Comparison of ENCODE assay signal across 9 cellular contexts in the genomic region with DNA sequence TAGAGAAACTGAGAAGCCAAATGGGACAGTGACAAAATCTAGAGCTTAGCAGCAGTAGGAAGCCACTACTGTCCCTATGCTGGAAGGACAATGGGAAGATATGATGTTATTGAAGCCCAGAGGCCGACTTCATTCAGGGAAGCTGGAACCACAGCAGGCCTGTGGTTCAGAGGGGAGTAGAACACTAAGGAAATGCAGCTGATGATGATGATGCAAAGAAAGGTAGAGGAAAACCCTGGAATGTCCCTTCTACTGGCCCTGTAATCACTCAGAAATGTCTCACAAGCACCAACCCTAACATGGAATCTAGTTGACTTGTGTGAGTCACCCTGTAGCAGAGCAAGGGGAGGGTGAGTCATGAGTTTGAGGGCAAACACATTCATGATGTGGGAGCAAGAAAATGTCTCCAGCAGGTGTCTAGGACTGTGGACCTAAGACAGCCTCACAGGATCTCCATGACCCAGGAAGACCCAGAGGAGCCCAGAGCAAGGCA. TPM values are rescaled to one million over a fixed set of nuclear protein-coding genes. Genes with fewer than 3 reads are reported as not detected.
DNase-seq lines count a peak whose midpoint lies in the region; ATAC-seq and TF ChIP-seq lines count a peak whose summit lies in the region.
"Had no signal": no experiment of that assay in that cellular context is flagged by ENCODE, and none has a peak within 500 bp of the region (broad histone marks: within the 10 kb centered on the region; RNA-seq: fewer than 3 reads in every experiment).

No MANE protein-coding gene starts in this region.

- WGBS in GM23248 (ENCODE audit: low coverage in 1 of 2, low lambda C conversion rate in 2 of 2, missing lambda C conversion rate in 2 of 2), 2 experiments = 0% methylated on average over 1 of the region's 1 CpG
- WGBS in SK-N-SH (ENCODE audit: low lambda C conversion rate) = 14% methylated on average over 1 of the region's 1 CpG

- no peak for TF ChIP-seq RAD21 in SK-N-SH (IDR thresholded peaks at IDR 0.05; ENCODE audit: low read length)

- H3K79me2 ChIP-seq in GM23248 (ENCODE audit: insufficient read depth) = no peaks in the 10 kb centered on the region
- no peaks in the 10 kb centered on the region for H3K79me2 ChIP-seq in SK-N-SH (ENCODE audit: insufficient read depth)

- in situ Hi-C loops in GM23248 (cut with MboI) = no loop called here

- peak; percentile 58 to 100 for TF ChIP-seq EP300 in SK-N-SH (IDR thresholded peaks at IDR 0.05; ENCODE audit: borderline replicate concordance in 1 of 2, low read depth in 1 of 2, low read length in 1 of 2)

- no peak for ATAC-seq in GM21528 (IDR thresholded peaks at IDR 0.05; ENCODE audit: low FRiP score, unreplicated experiment)

- H3K9ac ChIP-seq in GM23248 = no peak overlapping the region
- H3K9ac ChIP-seq in SK-N-SH = peak overlapping the region; percentile 80

- H4K20me1 ChIP-seq in GM23248 (ENCODE audit: insufficient read depth) = no peaks in the 10 kb centered on the region
- H4K20me1 ChIP-seq in SK-N-SH (ENCODE audit: insufficient read depth) = no peaks in the 10 kb centered on the region

- H3K4me3 ChIP-seq in GM23248 = no peak overlapping the region
- H3K4me3 ChIP-seq in SK-N-SH (ENCODE audit: low read depth in 2 of 2, low read length in 1 of 2) = no peak overlapping the region
- no peak overlapping the region for H3K4me3 ChIP-seq in fibroblast of mammary gland (ENCODE audit: control insufficient read depth, low read depth, low read length)
- no peak overlapping the region for H3K4me3 ChIP-seq in right atrium auricular region

- CTCF ChIA-PET in SK-N-SH (lab: Yijun Ruan, JAX) = no interaction called here

- H3K36me3 ChIP-seq in GM23248 (ENCODE audit: low read depth) (no peaks in the 10 kb centered on the region), SK-N-SH (replicated peaks in 1 of 2; ENCODE audit: control insufficient read depth in 1 of 2, insufficient read depth in 2 of 2, low read length in 1 of 2) (no peaks in the 10 kb centered on the region), right atrium auricular region (no peaks in the 10 kb centered on the region)

- H3K27me3 ChIP-seq in GM23248 (replicated peaks; ENCODE audit: insufficient read depth) (no peaks in the 10 kb centered on the region), SK-N-SH (ENCODE audit: insufficient read depth) (no peaks in the 10 kb centered on the region), right atrium auricular region (no peaks in the 10 kb centered on the region)

- DNase-seq in GM23248 = peak; percentile 99
- DNase-seq in SK-N-SH = no peak
- DNase-seq in fibroblast of mammary gland (ENCODE audit: low read depth) = peak; percentile 99
- peak; percentile 6 for DNase-seq in stimulated activated CD4-positive, alpha-beta T cell treated with anti-CD3 and anti-CD28 coated beads, Interleukin-2, amount 100 ng/mL, for 4 hours (ENCODE audit: low read depth)
- DNase-seq in NCI-H524 treated with DMSO at 0.1 percent for 48 hours (lab: John Stamatoyannopoulos, UW) = no peak
- no peak for DNase-seq in posterior cingulate gyrus
- DNase-seq in right atrium auricular region (ENCODE audit: low spot score) = no peak
- DNase-seq: activated B cell treated with CpG ODN at 0.5 μM for 24 hours had no signal

- TF ChIP-seq CTCF in SK-N-SH (IDR thresholded peaks at IDR 0.05) = peak; percentile 35; the same call in 1 of the 2 replicates
- TF ChIP-seq CTCF in fibroblast of mammary gland (conservative IDR thresholded peaks at IDR 0.05; ENCODE audit: control insufficient read depth, insufficient read depth, low read depth, low read length) = peak; percentile 5
- TF ChIP-seq CTCF in right atrium auricular region (IDR thresholded peaks at IDR 0.05) = no peak

- intact Hi-C loops in posterior cingulate gyrus (cut with DNase I) = no loop called here

- POLR2A ChIA-PET in SK-N-SH (lab: Yijun Ruan, JAX) = no interaction called here

- peaks cover 48% of the 10 kb centered on the region for H3K4me1 ChIP-seq in GM23248 (ENCODE audit: insufficient read depth)
- peaks cover 0 to 51% of the 10 kb centered on the region in 2 experiments; a peak in 2 of 4 replicates for H3K4me1 ChIP-seq in SK-N-SH (ENCODE audit: control insufficient read depth in 1 of 2, insufficient read depth in 2 of 2, low read depth in 1 of 2, low read length in 1 of 2)
- H3K4me1 ChIP-seq in right atrium auricular region = no peaks in the 10 kb centered on the region

- H2AFZ ChIP-seq in GM23248 (no peak overlapping the region), SK-N-SH (ENCODE audit: low read depth) (no peak overlapping the region)

- H3K4me2 ChIP-seq in GM23248 (ENCODE audit: unreplicated experiment) (peak overlapping the region; percentile 60), SK-N-SH (peak overlapping the region; percentile 36)

- peaks cover 41% of the 10 kb centered on the region for H3F3A ChIP-seq in GM23248 (ENCODE audit: insufficient read depth)
- H3F3A ChIP-seq in SK-N-SH (replicated peaks; ENCODE audit: insufficient read depth) = peaks cover 51% of the 10 kb centered on the region

- no peaks in the 10 kb centered on the region for H3K9me2 ChIP-seq in GM23248 (ENCODE audit: insufficient read depth)
- H3K9me2 ChIP-seq in SK-N-SH = no peaks in the 10 kb centered on the region

- H3K27ac ChIP-seq in GM23248 = peak overlapping the region; percentile 90
- peak overlapping the region; percentile 64 to 100; a peak in 3 of 4 replicates for H3K27ac ChIP-seq in SK-N-SH (ENCODE audit: low read depth in 2 of 2, low read length in 1 of 2)
- no peak overlapping the region for H3K27ac ChIP-seq in right atrium auricular region

- H3K9me3 ChIP-seq in GM23248 (ENCODE audit: low read depth) (no peaks in the 10 kb centered on the region), SK-N-SH (no peaks in the 10 kb centered on the region), right atrium auricular region (no peaks in the 10 kb centered on the region)

TF ChIP-seq in SK-N-SH, 30 proteins besides CTCF, POLR2A, EP300 and RAD21 (continues in another document):
- TF ChIP-seq MXI1 (IDR thresholded peaks at IDR 0.05; ENCODE audit: low read depth, low read length) = no peak
- TF ChIP-seq FOXJ3 (CRISPR knock-in tag; IDR thresholded peaks at IDR 0.05) = no peak
- peak; percentile 96 for TF ChIP-seq POLR2AphosphoS5 (IDR thresholded peaks at IDR 0.05; ENCODE audit: low read depth, low read length)
- TF ChIP-seq NRF1 (IDR thresholded peaks at IDR 0.05; ENCODE audit: low read depth, low read length) = no peak
- peak; percentile 97 for TF ChIP-seq PBX3 (IDR thresholded peaks at IDR 0.05)
- TF ChIP-seq TAF1 (IDR thresholded peaks at IDR 0.05; ENCODE audit: borderline replicate concordance, low read depth, low read length) = 0 out of 2 replicates have a peak, but pooled peaks have one; percentile 41
- peak; percentile 90 for TF ChIP-seq ZBTB33 (IDR thresholded peaks at IDR 0.05; ENCODE audit: borderline replicate concordance, low read depth)
- no peak for TF ChIP-seq RFX5 (IDR thresholded peaks at IDR 0.05; ENCODE audit: low read length)
- TF ChIP-seq SIN3A (IDR thresholded peaks at IDR 0.05; ENCODE audit: borderline replicate concordance, low read depth, low read length) = peak; percentile 90; the same call in 1 of the 2 replicates

RNA-seq across cellular contexts. Expression of gene LRRC17, which starts 37.1 kb away (rescaled TPM):
- 1.5 TPM in 1 of 2 replicates, not detected in the other for total RNA-seq in GM23248 (2014; rRNA removed; shearing (Covaris generic))
- polyA plus RNA-seq in GM23248 (2016; fragmentation: Nextera tagmentation; extraction: Ambion mirVana) (0.18 and 0.22 TPM in 2 replicates), SK-N-SH (2012; rRNA removed) (101 and 138 TPM in 2 replicates)
- polyA plus RNA-seq in SK-N-SH (2012; cell fraction: cytosol; rRNA removed) = 138 and 169 TPM in 2 replicates
- polyA plus RNA-seq in SK-N-SH (2012; cell fraction: nucleus; rRNA removed) = 35.8 and 67.6 TPM in 2 replicates
- total RNA-seq in right atrium auricular region = 1 to 10 TPM; 1.8 to 9.9 TPM

Comparison
In these comparisons a context has a peak if more than half of its experiments do, and no peak if none do; other contexts are left out.
1. DNase-seq: peak in GM23248 (single experiment), fibroblast of mammary gland (single experiment) and stimulated activated CD4-positive, alpha-beta T cell treated with anti-CD3 and anti-CD28 coated beads, Interleukin-2, amount 100 ng/mL, for 4 hours (single experiment); none in SK-N-SH (single experiment), NCI-H524 treated with DMSO at 0.1 percent for 48 hours (single experiment), posterior cingulate gyrus (0 of 10) and right atrium auricular region (single experiment).
2. H3K27ac ChIP-seq: peak in GM23248 (single experiment) and SK-N-SH (2 of 2); none in right atrium auricular region (0 of 2).
3. CTCF ChIP-seq: peak in SK-N-SH (single experiment) and fibroblast of mammary gland (single experiment); none in right atrium auricular region (0 of 2).